Comparison of ENCODE assay signal across 1 cellular context in the genomic region with DNA sequence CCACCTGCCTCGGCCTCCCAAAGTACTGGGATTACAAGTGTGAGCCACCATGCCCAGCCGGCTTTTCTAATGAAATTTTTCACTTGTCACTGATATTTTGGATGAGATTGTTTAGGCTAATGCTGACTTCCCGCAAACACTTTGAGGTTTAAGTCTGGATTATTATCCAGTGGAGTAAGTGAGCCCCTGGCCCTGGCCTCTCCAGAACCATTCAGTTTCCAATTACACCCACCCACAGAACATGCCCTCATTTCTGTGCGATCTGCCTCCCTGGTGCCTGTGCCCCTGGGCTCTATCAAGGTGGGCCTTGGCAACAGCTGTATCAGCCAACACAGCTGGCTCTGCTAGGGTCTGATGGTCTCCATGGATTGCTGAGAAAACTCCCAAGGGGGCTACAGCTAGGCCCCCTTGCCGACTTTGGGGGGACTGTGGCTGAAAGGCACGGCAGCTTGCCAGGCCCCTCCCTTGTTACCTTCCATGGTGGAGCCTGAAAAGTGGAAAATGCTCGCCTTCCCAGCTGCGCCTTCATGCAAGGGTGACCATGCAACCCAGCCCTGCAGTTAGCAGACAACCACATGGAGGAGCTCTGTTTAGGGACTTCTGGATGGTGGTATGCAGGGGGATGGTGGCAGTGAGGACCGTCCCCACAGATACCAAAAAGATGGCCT.
TF ChIP-seq lines count a peak whose summit lies in the region.

No MANE protein-coding gene starts in this region.

TF ChIP-seq in H1, 55 proteins besides CTCF, POLR2A, EP300 and RAD21:
- TF ChIP-seq CBX5 (IDR thresholded peaks at IDR 0.05; ENCODE audit: low read depth, low read length) (no peak), RFX5 (IDR thresholded peaks at IDR 0.05; ENCODE audit: borderline replicate concordance, low read depth, low read length) (no peak), SIN3A (conservative IDR thresholded peaks at IDR 0.05 in 1 of 2, IDR thresholded peaks at IDR 0.05 in 1 of 2; ENCODE audit: low read depth in 1 of 2, low read length in 2 of 2) (no peak), RBBP5 (IDR thresholded peaks at IDR 0.05; ENCODE audit: borderline replicate concordance, low read depth, low read length) (no peak), E2F6 (IDR thresholded peaks at IDR 0.05) (no peak), EGR1 (IDR thresholded peaks at IDR 0.05; ENCODE audit: borderline replicate concordance, low read depth, low read length) (no peak), SP2 (IDR thresholded peaks at IDR 0.05; ENCODE audit: low read length) (no peak), MAX (IDR thresholded peaks at IDR 0.05) (no peak), CEBPB (IDR thresholded peaks at IDR 0.05; ENCODE audit: low read depth, low read length) (no peak), FOSL1 (IDR thresholded peaks at IDR 0.05; ENCODE audit: insufficient read depth, low read depth, low read length) (no peak), CHD2 (IDR thresholded peaks at IDR 0.05; ENCODE audit: low read length) (no peak), POU5F1 (IDR thresholded peaks at IDR 0.05; ENCODE audit: low read depth, low read length) (no peak), RNF2 (IDR thresholded peaks at IDR 0.05; ENCODE audit: borderline replicate concordance, low read depth, low read length, missing control alignments, poor library complexity, severe bottlenecking) (no peak), TCF12 (IDR thresholded peaks at IDR 0.05; ENCODE audit: low read depth, low read length) (no peak), TEAD4 (IDR thresholded peaks at IDR 0.05; ENCODE audit: low read depth, low read length) (no peak)
- TF ChIP-seq, protein P1, sequence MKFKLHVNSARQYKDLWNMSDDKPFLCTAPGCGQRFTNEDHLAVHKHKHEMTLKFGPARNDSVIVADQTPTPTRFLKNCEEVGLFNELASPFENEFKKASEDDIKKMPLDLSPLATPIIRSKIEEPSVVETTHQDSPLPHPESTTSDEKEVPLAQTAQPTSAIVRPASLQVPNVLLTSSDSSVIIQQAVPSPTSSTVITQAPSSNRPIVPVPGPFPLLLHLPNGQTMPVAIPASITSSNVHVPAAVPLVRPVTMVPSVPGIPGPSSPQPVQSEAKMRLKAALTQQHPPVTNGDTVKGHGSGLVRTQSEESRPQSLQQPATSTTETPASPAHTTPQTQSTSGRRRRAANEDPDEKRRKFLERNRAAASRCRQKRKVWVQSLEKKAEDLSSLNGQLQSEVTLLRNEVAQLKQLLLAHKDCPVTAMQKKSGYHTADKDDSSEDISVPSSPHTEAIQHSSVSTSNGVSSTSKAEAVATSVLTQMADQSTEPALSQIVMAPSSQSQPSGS (IDR thresholded peaks at IDR 0.05; ENCODE audit: low read length), result no peak
